ENCODE assay signal across 1 cellular context in genomic region chr1:28592314-28593071, GRCh38.
TF ChIP-seq lines count a peak whose summit lies in the region.

No MANE protein-coding gene starts in this region.

TF ChIP-seq in HepG2, 621 proteins besides CTCF, POLR2A, EP300 and RAD21 (continued from another document and continues in another):
- TF ChIP-seq PRDM15 (CRISPR knock-in tag; IDR thresholded peaks at IDR 0.05), result 0 out of 2 replicates have a peak, but pooled peaks have one; percentile 45
- TF ChIP-seq ZFP36 (IDR thresholded peaks at IDR 0.05; ENCODE audit: borderline replicate concordance, low read depth, low read length, partially characterized antibody), result no peak
- TF ChIP-seq ZNF781 (CRISPR knock-in tag; IDR thresholded peaks at IDR 0.05; ENCODE audit: borderline replicate concordance, not compliant biosample characterization), result no peak
- TF ChIP-seq UBTF (CRISPR knock-in tag; IDR thresholded peaks at IDR 0.05), result no peak; the same call in 1 of the 2 replicates
- peak; percentile 21; the same call in 1 of the 2 replicates for TF ChIP-seq SAFB2 (CRISPR knock-in tag; IDR thresholded peaks at IDR 0.05; ENCODE audit: borderline replicate concordance, low read depth)
- no peak for TF ChIP-seq CC2D1A (CRISPR knock-in tag; IDR thresholded peaks at IDR 0.05)
- no peak for TF ChIP-seq MTF2 (CRISPR knock-in tag; IDR thresholded peaks at IDR 0.05; ENCODE audit: borderline replicate concordance)
- TF ChIP-seq ZNF713 (CRISPR knock-in tag; IDR thresholded peaks at IDR 0.05), result 0 out of 2 replicates have a peak, but pooled peaks have one; percentile 31
- no peak for TF ChIP-seq TBX2 (CRISPR knock-in tag; IDR thresholded peaks at IDR 0.05; ENCODE audit: borderline replicate concordance)
- TF ChIP-seq CENPBD1 (CRISPR knock-in tag; IDR thresholded peaks at IDR 0.05; ENCODE audit: borderline replicate concordance, low read depth), result no peak
- no peak for TF ChIP-seq ZMYM3 (CRISPR knock-in tag; IDR thresholded peaks at IDR 0.05)
- TF ChIP-seq, protein P1, sequence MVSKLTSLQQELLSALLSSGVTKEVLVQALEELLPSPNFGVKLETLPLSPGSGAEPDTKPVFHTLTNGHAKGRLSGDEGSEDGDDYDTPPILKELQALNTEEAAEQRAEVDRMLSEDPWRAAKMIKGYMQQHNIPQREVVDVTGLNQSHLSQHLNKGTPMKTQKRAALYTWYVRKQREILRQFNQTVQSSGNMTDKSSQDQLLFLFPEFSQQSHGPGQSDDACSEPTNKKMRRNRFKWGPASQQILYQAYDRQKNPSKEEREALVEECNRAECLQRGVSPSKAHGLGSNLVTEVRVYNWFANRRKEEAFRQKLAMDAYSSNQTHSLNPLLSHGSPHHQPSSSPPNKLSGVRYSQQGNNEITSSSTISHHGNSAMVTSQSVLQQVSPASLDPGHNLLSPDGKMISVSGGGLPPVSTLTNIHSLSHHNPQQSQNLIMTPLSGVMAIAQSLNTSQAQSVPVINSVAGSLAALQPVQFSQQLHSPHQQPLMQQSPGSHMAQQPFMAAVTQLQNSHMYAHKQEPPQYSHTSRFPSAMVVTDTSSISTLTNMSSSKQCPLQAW (CRISPR knock-in tag; IDR thresholded peaks at IDR 0.05), result no peak
- TF ChIP-seq POGZ (CRISPR knock-in tag; IDR thresholded peaks at IDR 0.05), result no peak
- TF ChIP-seq, protein P2, sequence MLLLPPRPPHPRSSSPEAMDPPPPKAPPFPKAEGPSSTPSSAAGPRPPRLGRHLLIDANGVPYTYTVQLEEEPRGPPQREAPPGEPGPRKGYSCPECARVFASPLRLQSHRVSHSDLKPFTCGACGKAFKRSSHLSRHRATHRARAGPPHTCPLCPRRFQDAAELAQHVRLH (CRISPR knock-in tag; IDR thresholded peaks at IDR 0.05; ENCODE audit: borderline replicate concordance, low read depth), result no peak
- TF ChIP-seq, protein P3, sequence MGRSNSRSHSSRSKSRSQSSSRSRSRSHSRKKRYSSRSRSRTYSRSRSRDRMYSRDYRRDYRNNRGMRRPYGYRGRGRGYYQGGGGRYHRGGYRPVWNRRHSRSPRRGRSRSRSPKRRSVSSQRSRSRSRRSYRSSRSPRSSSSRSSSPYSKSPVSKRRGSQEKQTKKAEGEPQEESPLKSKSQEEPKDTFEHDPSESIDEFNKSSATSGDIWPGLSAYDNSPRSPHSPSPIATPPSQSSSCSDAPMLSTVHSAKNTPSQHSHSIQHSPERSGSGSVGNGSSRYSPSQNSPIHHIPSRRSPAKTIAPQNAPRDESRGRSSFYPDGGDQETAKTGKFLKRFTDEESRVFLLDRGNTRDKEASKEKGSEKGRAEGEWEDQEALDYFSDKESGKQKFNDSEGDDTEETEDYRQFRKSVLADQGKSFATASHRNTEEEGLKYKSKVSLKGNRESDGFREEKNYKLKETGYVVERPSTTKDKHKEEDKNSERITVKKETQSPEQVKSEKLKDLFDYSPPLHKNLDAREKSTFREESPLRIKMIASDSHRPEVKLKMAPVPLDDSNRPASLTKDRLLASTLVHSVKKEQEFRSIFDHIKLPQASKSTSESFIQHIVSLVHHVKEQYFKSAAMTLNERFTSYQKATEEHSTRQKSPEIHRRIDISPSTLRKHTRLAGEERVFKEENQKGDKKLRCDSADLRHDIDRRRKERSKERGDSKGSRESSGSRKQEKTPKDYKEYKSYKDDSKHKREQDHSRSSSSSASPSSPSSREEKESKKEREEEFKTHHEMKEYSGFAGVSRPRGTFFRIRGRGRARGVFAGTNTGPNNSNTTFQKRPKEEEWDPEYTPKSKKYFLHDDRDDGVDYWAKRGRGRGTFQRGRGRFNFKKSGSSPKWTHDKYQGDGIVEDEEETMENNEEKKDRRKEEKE (IDR thresholded peaks at IDR 0.05), result no peak
- TF ChIP-seq ZNF878 (CRISPR knock-in tag; IDR thresholded peaks at IDR 0.05), result no peak
- TF ChIP-seq U2AF2 (IDR thresholded peaks at IDR 0.05; ENCODE audit: low read depth, low read length), result no peak
- TF ChIP-seq PHB2 (IDR thresholded peaks at IDR 0.05; ENCODE audit: partially characterized antibody), result no peak
- no peak for TF ChIP-seq ZNF543 (CRISPR knock-in tag; IDR thresholded peaks at IDR 0.05)
- TF ChIP-seq ARNT2 (CRISPR knock-in tag; IDR thresholded peaks at IDR 0.05; ENCODE audit: low read depth), result peak; percentile 78
- TF ChIP-seq, protein P4, sequence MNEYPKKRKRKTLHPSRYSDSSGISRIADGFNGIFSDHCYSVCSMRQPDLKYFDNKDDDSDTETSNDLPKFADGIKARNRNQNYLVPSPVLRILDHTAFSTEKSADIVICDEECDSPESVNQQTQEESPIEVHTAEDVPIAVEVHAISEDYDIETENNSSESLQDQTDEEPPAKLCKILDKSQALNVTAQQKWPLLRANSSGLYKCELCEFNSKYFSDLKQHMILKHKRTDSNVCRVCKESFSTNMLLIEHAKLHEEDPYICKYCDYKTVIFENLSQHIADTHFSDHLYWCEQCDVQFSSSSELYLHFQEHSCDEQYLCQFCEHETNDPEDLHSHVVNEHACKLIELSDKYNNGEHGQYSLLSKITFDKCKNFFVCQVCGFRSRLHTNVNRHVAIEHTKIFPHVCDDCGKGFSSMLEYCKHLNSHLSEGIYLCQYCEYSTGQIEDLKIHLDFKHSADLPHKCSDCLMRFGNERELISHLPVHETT (CRISPR knock-in tag; conservative IDR thresholded peaks at IDR 0.05), result no peak
- no peak for TF ChIP-seq ZNF670 (CRISPR knock-in tag; IDR thresholded peaks at IDR 0.05; ENCODE audit: borderline replicate concordance)
- no peak for TF ChIP-seq ZNF775 (CRISPR knock-in tag; IDR thresholded peaks at IDR 0.05; ENCODE audit: borderline replicate concordance)
- no peak for TF ChIP-seq ZNF615 (CRISPR knock-in tag; IDR thresholded peaks at IDR 0.05; ENCODE audit: borderline replicate concordance)
- TF ChIP-seq DMAP1 (CRISPR knock-in tag; IDR thresholded peaks at IDR 0.05), result 0 out of 2 replicates have a peak, but pooled peaks have one; percentile 13
- TF ChIP-seq ZNF800 (CRISPR knock-in tag; IDR thresholded peaks at IDR 0.05), result 0 out of 2 replicates have a peak, but pooled peaks have one; percentile 15
- TF ChIP-seq PRPF4 (IDR thresholded peaks at IDR 0.05; ENCODE audit: low read depth, low read length, poor library complexity, severe bottlenecking), result no peak
- TF ChIP-seq GFI1 (CRISPR knock-in tag; IDR thresholded peaks at IDR 0.05; ENCODE audit: borderline replicate concordance), result no peak; the same call in 1 of the 2 replicates
- TF ChIP-seq ZNF768 (CRISPR knock-in tag; IDR thresholded peaks at IDR 0.05), result no peak
- no peak; the same call in 1 of the 2 replicates for TF ChIP-seq ZNF784 (CRISPR knock-in tag; IDR thresholded peaks at IDR 0.05; ENCODE audit: borderline replicate concordance)
- no peak for TF ChIP-seq NKX3-1 (CRISPR knock-in tag; IDR thresholded peaks at IDR 0.05)
- TF ChIP-seq MEF2D (CRISPR knock-in tag; IDR thresholded peaks at IDR 0.05), result peak; percentile 22; the same call in 1 of the 2 replicates
- no peak for TF ChIP-seq ZNF296 (CRISPR knock-in tag; conservative IDR thresholded peaks at IDR 0.05)
- TF ChIP-seq ZNF772 (CRISPR knock-in tag; IDR thresholded peaks at IDR 0.05), result 0 out of 2 replicates have a peak, but pooled peaks have one; percentile 13
- TF ChIP-seq ZKSCAN5 (CRISPR knock-in tag; IDR thresholded peaks at IDR 0.05), result no peak
- TF ChIP-seq PBX2 (CRISPR knock-in tag; IDR thresholded peaks at IDR 0.05), result no peak
- peak; percentile 34; the same call in 1 of the 2 replicates for TF ChIP-seq HOXD1 (CRISPR knock-in tag; IDR thresholded peaks at IDR 0.05)
- no peak for TF ChIP-seq GLMP (CRISPR knock-in tag; IDR thresholded peaks at IDR 0.05; ENCODE audit: borderline replicate concordance)
